Comparison of ENCODE assay signal across 8 cellular contexts in genomic region chr11:65415499-65416340, GRCh38. TPM values are rescaled to one million over a fixed set of nuclear protein-coding genes. Genes with fewer than 3 reads are reported as not detected.
DNase-seq lines count a peak whose midpoint lies in the region; ATAC-seq and TF ChIP-seq lines count a peak whose summit lies in the region.

No MANE protein-coding gene starts in this region.

- peak overlapping the region; percentile 100 for H3K27ac ChIP-seq in hepatocyte

- no peaks in the 10 kb centered on the region for H3K9me3 Mint-ChIP-seq in HFFc6
- H3K9me3 Mint-ChIP-seq in activated T-helper 1 cell treated with anti-CD3 and anti-CD28 coated beads, Interleukin-12 subunit alpha, Interleukin-12 subunit beta, Interleukin-2, Interleukin-4 antibody, amounts not matched to agents 30 ng/mL and 10 ng/mL and 1 ng/mL, durations not matched to agents 14 hours and 24 hours and 36 hours, result no peaks in the 10 kb centered on the region
- no peaks in the 10 kb centered on the region for H3K9me3 Mint-ChIP-seq in stimulated activated effector memory CD8-positive, alpha-beta T cell treated with anti-CD3 and anti-CD28 coated beads, Interleukin-12 subunit alpha, Interleukin-12 subunit beta, amount 100 ng/mL, for 72 hours

- H3K4me3 Mint-ChIP-seq in HFFc6, result peak overlapping the region; percentile 69
- H3K4me3 Mint-ChIP-seq in activated T-helper 1 cell treated with anti-CD3 and anti-CD28 coated beads, Interleukin-12 subunit alpha, Interleukin-12 subunit beta, Interleukin-2, Interleukin-4 antibody, amounts not matched to agents 30 ng/mL and 10 ng/mL and 1 ng/mL, durations not matched to agents 14 hours and 24 hours and 36 hours, result peak overlapping the region; percentile 99
- peak overlapping the region; percentile 96 for H3K4me3 Mint-ChIP-seq in stimulated activated effector memory CD8-positive, alpha-beta T cell treated with anti-CD3 and anti-CD28 coated beads, Interleukin-12 subunit alpha, Interleukin-12 subunit beta, amount 100 ng/mL, for 72 hours

- peak overlapping the region; percentile 91 for H3K4me2 ChIP-seq in hepatocyte

- H3K36me3 ChIP-seq in hepatocyte (replicated peaks; ENCODE audit: insufficient read depth, low read depth), result no peaks in the 10 kb centered on the region

- H3K36me3 Mint-ChIP-seq in HFFc6 (ENCODE audit: low read depth), result no peaks in the 10 kb centered on the region
- H3K36me3 Mint-ChIP-seq in activated T-helper 1 cell treated with anti-CD3 and anti-CD28 coated beads, Interleukin-12 subunit alpha, Interleukin-12 subunit beta, Interleukin-2, Interleukin-4 antibody, amounts not matched to agents 30 ng/mL and 10 ng/mL and 1 ng/mL, durations not matched to agents 14 hours and 24 hours and 36 hours (ENCODE audit: low read depth), result peaks cover 9% of the 10 kb centered on the region
- H3K36me3 Mint-ChIP-seq in stimulated activated effector memory CD8-positive, alpha-beta T cell treated with anti-CD3 and anti-CD28 coated beads, Interleukin-12 subunit alpha, Interleukin-12 subunit beta, amount 100 ng/mL, for 72 hours, result peaks cover 83% of the 10 kb centered on the region

- H3K79me2 ChIP-seq in hepatocyte, result peaks cover 41% of the 10 kb centered on the region

- H4K20me1 ChIP-seq in hepatocyte (ENCODE audit: insufficient read depth, poor library complexity, severe bottlenecking), result no peaks in the 10 kb centered on the region

- TF ChIP-seq CTCF in HFFc6 (IDR thresholded peaks at IDR 0.05) (no peak), hepatocyte (IDR thresholded peaks at IDR 0.05; ENCODE audit: poor library complexity) (no peak)

- peaks cover 40% of the 10 kb centered on the region for H3K4me1 ChIP-seq in hepatocyte (ENCODE audit: insufficient read depth)

- peaks cover 57% of the 10 kb centered on the region for H3K4me1 Mint-ChIP-seq in HFFc6 (ENCODE audit: low read depth)
- peaks cover 48% of the 10 kb centered on the region for H3K4me1 Mint-ChIP-seq in activated T-helper 1 cell treated with anti-CD3 and anti-CD28 coated beads, Interleukin-12 subunit alpha, Interleukin-12 subunit beta, Interleukin-2, Interleukin-4 antibody, amounts not matched to agents 30 ng/mL and 10 ng/mL and 1 ng/mL, durations not matched to agents 14 hours and 24 hours and 36 hours (ENCODE audit: low read depth)
- peaks cover 48% of the 10 kb centered on the region for H3K4me1 Mint-ChIP-seq in stimulated activated effector memory CD8-positive, alpha-beta T cell treated with anti-CD3 and anti-CD28 coated beads, Interleukin-12 subunit alpha, Interleukin-12 subunit beta, amount 100 ng/mL, for 72 hours

- WGBS in hepatocyte (ENCODE audit: low lambda C conversion rate, missing lambda C conversion rate), result 75% methylated on average over 11 of the region's 11 CpGs

- DNase-seq in HFFc6 (no peak), hepatocyte (ENCODE audit: low spot score) (no peak), HK-2 (ENCODE audit: unreplicated experiment) (no peak)
- DNase-seq in activated T-helper 1 cell treated with anti-CD3 and anti-CD28 coated beads, Interleukin-12 subunit alpha, Interleukin-12 subunit beta, Interleukin-2, Interleukin-4 antibody, amounts not matched to agents 30 ng/mL and 10 ng/mL and 1 ng/mL, durations not matched to agents 14 hours and 24 hours and 36 hours (ENCODE audit: low spot score), result no peak
- no peak for DNase-seq in stimulated activated effector memory CD8-positive, alpha-beta T cell treated with anti-CD3 and anti-CD28 coated beads, Interleukin-12 subunit alpha, Interleukin-12 subunit beta, amount 100 ng/mL, for 72 hours (ENCODE audit: low spot score in 2 of 2)

- ATAC-seq in stimulated activated effector memory CD8-positive, alpha-beta T cell treated with anti-CD3 and anti-CD28 coated beads, Interleukin-12 subunit alpha, Interleukin-12 subunit beta, amount 100 ng/mL, for 72 hours, result no peak
- ATAC-seq in GM18858 (IDR thresholded peaks at IDR 0.05; ENCODE audit: unreplicated experiment) (no peak), GM21786 (IDR thresholded peaks at IDR 0.05; ENCODE audit: unreplicated experiment) (no peak)
- no peak for ATAC-seq in activated CD4-positive, CD25-positive, alpha-beta regulatory T cell treated with anti-CD3 and anti-CD28 coated beads, Interleukin-2, amount 50 U/mL, for 24 hours

- peaks cover 9% of the 10 kb centered on the region for H3K27me3 Mint-ChIP-seq in HFFc6 (ENCODE audit: insufficient read depth)
- H3K27me3 Mint-ChIP-seq in activated T-helper 1 cell treated with anti-CD3 and anti-CD28 coated beads, Interleukin-12 subunit alpha, Interleukin-12 subunit beta, Interleukin-2, Interleukin-4 antibody, amounts not matched to agents 30 ng/mL and 10 ng/mL and 1 ng/mL, durations not matched to agents 14 hours and 24 hours and 36 hours (ENCODE audit: insufficient read depth), result no peaks in the 10 kb centered on the region

- H3K27me3 ChIP-seq in hepatocyte, result no peaks in the 10 kb centered on the region

- H3K27ac Mint-ChIP-seq in HFFc6, result peak overlapping the region; percentile 98
- H3K27ac Mint-ChIP-seq in activated T-helper 1 cell treated with anti-CD3 and anti-CD28 coated beads, Interleukin-12 subunit alpha, Interleukin-12 subunit beta, Interleukin-2, Interleukin-4 antibody, amounts not matched to agents 30 ng/mL and 10 ng/mL and 1 ng/mL, durations not matched to agents 14 hours and 24 hours and 36 hours, result peak overlapping the region; percentile 18
- peak overlapping the region; percentile 100 for H3K27ac Mint-ChIP-seq in stimulated activated effector memory CD8-positive, alpha-beta T cell treated with anti-CD3 and anti-CD28 coated beads, Interleukin-12 subunit alpha, Interleukin-12 subunit beta, amount 100 ng/mL, for 72 hours

- H3K9me2 ChIP-seq in hepatocyte (replicated peaks; ENCODE audit: insufficient read depth), result no peaks in the 10 kb centered on the region

- H3K4me3 ChIP-seq in hepatocyte, result no peak overlapping the region

- peak overlapping the region; percentile 49 for H2AFZ ChIP-seq in hepatocyte

- H3K9me3 ChIP-seq in hepatocyte (ENCODE audit: low read depth), result no peaks in the 10 kb centered on the region

- intact Hi-C loops in activated T-helper 1 cell treated with anti-CD3 and anti-CD28 coated beads, Interleukin-12 subunit alpha, Interleukin-12 subunit beta, Interleukin-2, Interleukin-4 antibody, amounts not matched to agents 30 ng/mL and 10 ng/mL and 1 ng/mL, durations not matched to agents 14 hours and 24 hours and 36 hours (cut with micrococcal nuclease), result loop anchor here (1.0 kb wide), 3 partner anchors 18 to 95 kb away; no protein-coding TSS in a partner anchor

RNA-seq across cellular contexts. Expression of gene NEAT1, which starts 6.9 kb away (rescaled TPM):
- 100 to 1,000 TPM; 185 to 250 (median 213) TPM for total RNA-seq in HFFc6 (2021; fragmentation: NEBNext Ultra II Directional; extraction: Animal tissue kit (Norgen Biotek cat#: 25700))
- 507 and 517 TPM in 2 replicates for total RNA-seq in activated T-helper 1 cell treated with anti-CD3 and anti-CD28 coated beads, Interleukin-12 subunit alpha, Interleukin-12 subunit beta, Interleukin-2, Interleukin-4 antibody, amounts not matched to agents 30 ng/mL and 10 ng/mL and 1 ng/mL, durations not matched to agents 14 hours and 24 hours and 36 hours
- total RNA-seq in hepatocyte, result 104 and 130 TPM in 2 replicates
- 168 and 209 TPM in 2 replicates for polyA plus RNA-seq in hepatocyte

RNA-seq across cellular contexts. Expression of gene FRMD8, which starts 29.3 kb away (rescaled TPM):
- total RNA-seq in HFFc6 (2021; fragmentation: NEBNext Ultra II Directional; extraction: Animal tissue kit (Norgen Biotek cat#: 25700)), result 10 to 100 TPM; 22.4 to 28.5 (median 27.1) TPM
- 40.5 and 42.3 TPM in 2 replicates for total RNA-seq in activated T-helper 1 cell treated with anti-CD3 and anti-CD28 coated beads, Interleukin-12 subunit alpha, Interleukin-12 subunit beta, Interleukin-2, Interleukin-4 antibody, amounts not matched to agents 30 ng/mL and 10 ng/mL and 1 ng/mL, durations not matched to agents 14 hours and 24 hours and 36 hours
- 20.8 and 25.7 TPM in 2 replicates for total RNA-seq in hepatocyte
- 22.2 and 31.0 TPM in 2 replicates for polyA plus RNA-seq in hepatocyte

RNA-seq across cellular contexts. Expression of gene SLC25A45, which starts 33.3 kb away (rescaled TPM):
- 1 to 10 TPM; 4.9 to 8.9 (median 5.8) TPM for total RNA-seq in HFFc6 (2021; fragmentation: NEBNext Ultra II Directional; extraction: Animal tissue kit (Norgen Biotek cat#: 25700))
- 15.3 and 19.4 TPM in 2 replicates for total RNA-seq in activated T-helper 1 cell treated with anti-CD3 and anti-CD28 coated beads, Interleukin-12 subunit alpha, Interleukin-12 subunit beta, Interleukin-2, Interleukin-4 antibody, amounts not matched to agents 30 ng/mL and 10 ng/mL and 1 ng/mL, durations not matched to agents 14 hours and 24 hours and 36 hours
- total RNA-seq in hepatocyte, result 4.9 and 8.8 TPM in 2 replicates
- 13.9 and 20.3 TPM in 2 replicates for polyA plus RNA-seq in hepatocyte

Comparison
In these comparisons a context has a peak if more than half of its experiments do, and no peak if none do; other contexts are left out.
1. H3K27ac Mint-ChIP-seq: peak in every context shown above with its lines; median percentile 100 in stimulated activated effector memory CD8-positive, alpha-beta T cell treated with anti-CD3 and anti-CD28 coated beads, Interleukin-12 subunit alpha, Interleukin-12 subunit beta, amount 100 ng/mL, for 72 hours; 98 in HFFc6; 18 in activated T-helper 1 cell treated with anti-CD3 and anti-CD28 coated beads, Interleukin-12 subunit alpha, Interleukin-12 subunit beta, Interleukin-2, Interleukin-4 antibody, amounts not matched to agents 30 ng/mL and 10 ng/mL and 1 ng/mL, durations not matched to agents 14 hours and 24 hours and 36 hours.